ENCODE assay signal across 8 cellular contexts in the genomic region with DNA sequence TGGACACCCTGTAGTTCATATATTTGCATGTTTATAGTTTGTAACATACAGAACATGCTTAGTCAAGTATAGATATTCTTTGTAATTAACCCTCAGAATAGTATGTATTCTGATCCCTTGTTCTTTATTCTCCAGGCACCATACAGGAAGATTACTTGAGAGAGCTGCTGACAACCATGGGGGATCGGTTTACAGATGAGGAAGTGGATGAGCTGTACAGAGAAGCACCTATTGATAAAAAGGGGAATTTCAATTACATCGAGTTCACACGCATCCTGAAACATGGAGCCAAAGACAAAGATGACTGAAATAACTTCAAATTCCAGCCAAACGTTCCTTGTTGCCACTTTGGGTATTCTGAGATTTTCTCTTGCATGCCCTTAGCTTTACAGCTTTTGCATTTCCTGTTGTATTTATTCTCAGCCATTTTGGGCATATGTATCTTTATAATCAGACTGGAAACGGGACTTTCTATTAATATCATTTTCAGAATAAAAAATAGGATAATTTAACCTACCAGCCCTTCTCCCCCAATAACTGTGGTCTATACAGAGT. TPM values are rescaled to one million over a fixed set of nuclear protein-coding genes. Genes with fewer than 3 reads are reported as not detected.
A peak's percentile ranks its signal among the peaks of the same experiment; 100 is the strongest.
DNase-seq lines count a peak whose midpoint lies in the region; TF ChIP-seq lines count a peak whose summit lies in the region.

No MANE protein-coding gene starts in this region.

- no peaks in the 10 kb centered on the region for H3K9me3 ChIP-seq in Caco-2
- no peaks in the 10 kb centered on the region for H3K9me3 ChIP-seq in A673 (ENCODE audit: low read depth, low read length, poor library complexity, severe bottlenecking)

- no peaks in the 10 kb centered on the region for H3K27me3 ChIP-seq in Caco-2 (replicated peaks; ENCODE audit: control insufficient read depth, insufficient read depth, low read length)
- no peaks in the 10 kb centered on the region for H3K27me3 ChIP-seq in brain microvascular endothelial cell (replicated peaks)
- no peaks in the 10 kb centered on the region for H3K27me3 ChIP-seq in A673 (replicated peaks; ENCODE audit: insufficient read depth, low read depth, low read length, poor library complexity)

- peak overlapping the region; percentile 85 for H3K27ac Mint-ChIP-seq in Caco-2 (ENCODE audit: unreplicated experiment)
- H3K27ac Mint-ChIP-seq in osteocyte (ENCODE audit: unreplicated experiment) = peak overlapping the region; percentile 67

- peak overlapping the region; percentile 31 for H3K27ac ChIP-seq in brain microvascular endothelial cell
- no peak overlapping the region for H3K27ac ChIP-seq in A673 (ENCODE audit: low read depth, low read length, poor library complexity, severe bottlenecking)

- no peak overlapping the region for H3K4me3 ChIP-seq in Caco-2 (ENCODE audit: low read depth, low read length)
- H3K4me3 ChIP-seq in brain microvascular endothelial cell (ENCODE audit: low read depth, low read length) = no peak overlapping the region
- no peak overlapping the region for H3K4me3 ChIP-seq in A673 (ENCODE audit: low read depth, low read length, poor library complexity, severe bottlenecking)

- POLR2A ChIA-PET in Caco-2 (lab: Charles Lee) (interaction anchor here (1.0 to 2.9 kb wide), 2 partner anchors 8 to 198 kb away, joined by 3 to 16 read pairs; a partner anchor contains a TSS), A673 (lab: Charles Lee; ENCODE audit: low non-redundant PET) (no interaction called here)

- H3K27me3 Mint-ChIP-seq in Caco-2 (ENCODE audit: insufficient read depth, unreplicated experiment) (no peaks in the 10 kb centered on the region), osteocyte (ENCODE audit: unreplicated experiment) (no peaks in the 10 kb centered on the region)

- in situ Hi-C loops in brain microvascular endothelial cell (cut with HindIII; ENCODE audit: low pct_ligation_motif_present, low sequenced_read_pairs) = no loop called here

- H3K4me1 ChIP-seq in Caco-2 (peaks cover 80% of the 10 kb centered on the region), A673 (ENCODE audit: insufficient read depth, low read length, poor library complexity, severe bottlenecking) (peaks cover 22% of the 10 kb centered on the region)

- BruUV-seq in Caco-2 (replicated peaks; lab: Mats Ljungman, UMichigan) (no TSS peak), A673 (replicated peaks; lab: Mats Ljungman, UMichigan) (no TSS peak)

- H3K36me3 ChIP-seq in Caco-2 (ENCODE audit: control insufficient read depth, insufficient read depth, low read length) (peaks cover 2% of the 10 kb centered on the region), brain microvascular endothelial cell (replicated peaks) (peaks cover 63% of the 10 kb centered on the region), A673 (ENCODE audit: insufficient read depth, low read length, poor library complexity, severe bottlenecking) (peaks cover 61% of the 10 kb centered on the region)

- peak overlapping the region; percentile 19 for H3K4me3 Mint-ChIP-seq in Caco-2 (ENCODE audit: unreplicated experiment)
- no peak overlapping the region for H3K4me3 Mint-ChIP-seq in osteocyte (ENCODE audit: unreplicated experiment)

- H3K36me3 Mint-ChIP-seq in Caco-2 (ENCODE audit: insufficient read depth, unreplicated experiment) = peaks cover 70% of the 10 kb centered on the region
- H3K36me3 Mint-ChIP-seq in osteocyte (ENCODE audit: unreplicated experiment) = peaks cover 56% of the 10 kb centered on the region

- H3K4me1 Mint-ChIP-seq in Caco-2 (ENCODE audit: low read depth, unreplicated experiment) (peaks cover 45% of the 10 kb centered on the region), osteocyte (ENCODE audit: unreplicated experiment) (peaks cover 72% of the 10 kb centered on the region)

- DNase-seq in Caco-2 (no peak), Kasumi-1 (lab: John Stamatoyannopoulos, UW) (peak; percentile 57 to 60), brain microvascular endothelial cell (no peak), osteocyte (ENCODE audit: extremely low spot score, unreplicated experiment) (no peak), NCI-H526 treated with DMSO at 0.1 percent for 48 hours (lab: John Stamatoyannopoulos, UW) (no peak), dermis blood vessel endothelial cell (no peak), posterior vena cava (ENCODE audit: low spot score) (no peak), A673 (ENCODE audit: low spot score) (no peak)

- no peak for TF ChIP-seq CTCF in Caco-2 (IDR thresholded peaks at IDR 0.05; ENCODE audit: insufficient read depth in 1 of 2, low read depth in 1 of 2, low read length in 1 of 2, severe bottlenecking in 1 of 2, unreplicated experiment in 1 of 2)
- no peak for TF ChIP-seq CTCF in brain microvascular endothelial cell (IDR thresholded peaks at IDR 0.05; ENCODE audit: low read depth, low read length, missing control alignments)
- no peak for TF ChIP-seq CTCF in osteocyte (IDR thresholded peaks at IDR 0.05)
- TF ChIP-seq CTCF in A673 (conservative IDR thresholded peaks at IDR 0.05; ENCODE audit: low read depth, low read length) = no peak

- intact Hi-C loops in Caco-2 (cut with micrococcal nuclease; ENCODE audit: unreplicated experiment) (loop anchor here (2.0 kb wide), 1 partner anchor 347 kb away; no protein-coding TSS in a partner anchor), posterior vena cava (cut with DNase I) (no loop called here), A673 (cut with micrococcal nuclease; ENCODE audit: unreplicated experiment) (no loop called here)

- H3K9me3 Mint-ChIP-seq in Caco-2 (ENCODE audit: unreplicated experiment) (no peaks in the 10 kb centered on the region), osteocyte (ENCODE audit: unreplicated experiment) (no peaks in the 10 kb centered on the region)

- CTCF ChIA-PET in Caco-2 (lab: Charles Lee) (no interaction called here), A673 (lab: Charles Lee) (no interaction called here)

RNA-seq across cellular contexts. Expression of a gene that starts 6.2 kb away (rescaled TPM):
- total RNA-seq in Caco-2 (2022) (457 and 467 TPM in 2 replicates), osteocyte (222 and 230 TPM in 2 replicates), dermis blood vessel endothelial cell (607 and 828 TPM in 2 replicates), posterior vena cava (100 to 1,000 TPM; 243 to 267 TPM), A673 (2021) (303 and 389 TPM in 2 replicates)

RNA-seq across cellular contexts. Expression of a gene that starts 8.1 kb away (rescaled TPM):
- total RNA-seq in Caco-2 (2022) = 272 and 276 TPM in 2 replicates
- 475 and 500 TPM in 2 replicates for total RNA-seq in osteocyte
- total RNA-seq in dermis blood vessel endothelial cell = 781 and 1,396 TPM in 2 replicates
- 100 to 1,000 TPM; 331 to 410 TPM for total RNA-seq in posterior vena cava
- 298 and 357 TPM in 2 replicates for total RNA-seq in A673 (2021)

RNA-seq across cellular contexts. Expression of a gene that starts 35.9 kb away (rescaled TPM):
- total RNA-seq in Caco-2 (2022) = 0.41 and 0.49 TPM in 2 replicates
- 0.46 and 0.63 TPM in 2 replicates for total RNA-seq in osteocyte
- total RNA-seq in dermis blood vessel endothelial cell = 2.2 and 2.7 TPM in 2 replicates
- total RNA-seq in posterior vena cava = 10 to 100 TPM; 32.0 to 42.1 TPM
- 0.37 and 0.46 TPM in 2 replicates for total RNA-seq in A673 (2021)

Comparison
In these comparisons a context has a peak if more than half of its experiments do, and no peak if none do; other contexts are left out.
1. DNase-seq: peak in Kasumi-1 (2 of 2); none in Caco-2 (0 of 2), brain microvascular endothelial cell (single experiment), osteocyte (single experiment), NCI-H526 treated with DMSO at 0.1 percent for 48 hours (single experiment), dermis blood vessel endothelial cell (single experiment), posterior vena cava (single experiment) and A673 (single experiment).